In genomic region chr20:19749537-19749936, GRCh38 we compare ENCODE assay signal across 27 cellular contexts.
"Had no signal": no experiment of that assay in that cellular context is flagged by ENCODE, and none has a peak within 500 bp of the region (broad histone marks: within the 10 kb centered on the region; RNA-seq: fewer than 3 reads in every experiment).

No MANE protein-coding gene starts in this region.

- H3K9me3 ChIP-seq: colonic mucosa, pancreas, prostate gland, thoracic aorta had no signal

- ATAC-seq: effector memory CD8-positive, alpha-beta T cell; heart left ventricle; pancreas; stimulated activated effector memory CD8-positive, alpha-beta T cell treated with anti-CD3 and anti-CD28 coated beads, Interleukin-12 subunit alpha, Interleukin-12 subunit beta, amount 100 ng/mL, for 72 hours had no signal

- H3K4me1 ChIP-seq: colonic mucosa, foreskin keratinocyte, pancreas, prostate gland had no signal

- H3K27me3 Mint-ChIP-seq: effector memory CD8-positive, alpha-beta T cell had no signal

- H3K4me3 ChIP-seq: colonic mucosa, heart left ventricle, left ventricle myocardium inferior, pancreas, prostate gland, sigmoid colon, thoracic aorta, upper lobe of left lung had no signal

- H3K36me3 Mint-ChIP-seq: activated naive CD8-positive, alpha-beta T cell; stimulated activated effector memory CD8-positive, alpha-beta T cell treated with anti-CD3 and anti-CD28 coated beads, Interleukin-12 subunit alpha, Interleukin-12 subunit beta, amount 100 ng/mL, for 72 hours had no signal

- DNase-seq: activated CD4-positive, alpha-beta T cell treated with anti-CD3 and anti-CD28 coated beads for 4 hours; activated CD4-positive, alpha-beta T cell treated with anti-CD3 and anti-CD28 coated beads, Interleukin-2, amount 50 U/mL, for 4 hours; activated CD4-positive, CD25-positive, alpha-beta regulatory T cell; activated effector memory CD4-positive, alpha-beta T cell treated with Interleukin-2 at 50 U/mL for 16 hours; activated naive CD4-positive, alpha-beta T cell treated with Interleukin-2 at 50 U/mL for 16 hours; anterior cingulate cortex; cerebellar nuclear complex; effector memory CD8-positive, alpha-beta T cell; heart left ventricle; hypothalamus; left ventricle myocardium inferior; naive B cell; nephron progenitor cell; pancreas; retina; sigmoid colon; small intestine; stimulated activated CD4-positive, alpha-beta T cell treated with anti-CD3 and anti-CD28 coated beads, Interleukin-4, amount 100 ng/mL, for 24 hours; T-helper 2 cell; upper lobe of left lung had no signal

- H3K27ac ChIP-seq: foreskin keratinocyte, heart left ventricle, left ventricle myocardium inferior, prostate gland, sigmoid colon, thoracic aorta, upper lobe of left lung had no signal

- H3K27ac Mint-ChIP-seq: activated naive CD8-positive, alpha-beta T cell; effector memory CD8-positive, alpha-beta T cell; naive B cell; stimulated activated effector memory CD8-positive, alpha-beta T cell treated with anti-CD3 and anti-CD28 coated beads, Interleukin-12 subunit alpha, Interleukin-12 subunit beta, amount 100 ng/mL, for 72 hours; stimulated activated naive CD8-positive, alpha-beta T cell treated with anti-CD3 and anti-CD28 coated beads, Interleukin-15, Interleukin-2, amounts not matched to agents 100 ng/mL and 50 ng/mL, for 24 hours had no signal

- H3K4me3 Mint-ChIP-seq: activated naive CD8-positive, alpha-beta T cell; effector memory CD8-positive, alpha-beta T cell; naive B cell; nephron progenitor cell; stimulated activated effector memory CD8-positive, alpha-beta T cell treated with anti-CD3 and anti-CD28 coated beads, Interleukin-12 subunit alpha, Interleukin-12 subunit beta, amount 100 ng/mL, for 72 hours; stimulated activated naive CD8-positive, alpha-beta T cell treated with anti-CD3 and anti-CD28 coated beads, Interleukin-15, Interleukin-2, amounts not matched to agents 100 ng/mL and 50 ng/mL, for 24 hours had no signal

- H3K27me3 ChIP-seq: colonic mucosa, foreskin keratinocyte, heart left ventricle, pancreas, sigmoid colon, upper lobe of left lung had no signal

- H3K4me1 Mint-ChIP-seq: stimulated activated effector memory CD8-positive, alpha-beta T cell treated with anti-CD3 and anti-CD28 coated beads, Interleukin-12 subunit alpha, Interleukin-12 subunit beta, amount 100 ng/mL, for 72 hours had no signal
